ENCODE assay signal across 9 cellular contexts in the genomic region with DNA sequence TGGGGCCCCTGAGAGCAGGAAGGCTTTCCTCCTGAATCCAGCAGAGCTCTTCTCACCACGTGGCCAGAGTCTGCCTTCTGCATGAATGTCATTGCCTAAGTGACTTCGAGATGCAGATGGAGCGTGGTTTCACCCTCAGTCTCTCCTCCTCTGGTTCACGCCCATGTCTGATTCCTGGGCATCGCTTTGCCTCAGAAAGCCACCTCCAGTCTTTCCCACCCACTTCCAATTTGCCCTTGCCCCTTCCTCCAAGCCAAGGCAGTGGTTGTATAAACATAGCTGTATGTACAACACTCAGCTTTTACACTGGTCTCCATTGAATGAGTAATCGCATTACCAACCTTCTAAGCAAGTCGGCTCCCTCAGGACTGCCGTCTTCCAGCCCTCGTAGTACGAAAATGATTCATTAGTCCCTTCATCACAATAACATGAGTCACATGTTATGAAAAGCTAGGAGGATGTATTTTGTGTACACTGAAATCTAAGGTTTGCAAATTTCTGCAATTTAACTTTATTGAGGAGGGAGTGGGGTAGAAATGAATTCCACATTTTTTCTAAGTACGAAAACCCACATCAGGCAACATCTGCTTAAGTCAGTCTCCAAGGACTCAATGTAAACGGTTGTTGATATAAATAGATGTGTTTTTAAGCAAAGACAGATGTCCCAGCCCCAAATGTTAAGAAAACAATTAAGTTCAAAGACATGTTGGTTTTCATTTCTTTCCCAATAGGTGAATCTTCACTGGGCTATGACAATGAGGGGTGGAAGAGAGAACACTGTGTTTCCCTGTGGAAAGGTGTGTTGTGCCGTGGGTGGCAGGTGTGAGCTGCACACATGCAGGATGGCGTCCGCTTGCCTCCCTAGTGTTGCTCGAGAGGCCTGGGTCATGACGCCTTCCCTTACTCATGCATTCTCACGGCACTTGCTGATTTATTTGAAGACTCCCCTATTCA. TPM values are rescaled to one million over a fixed set of nuclear protein-coding genes. Genes with fewer than 3 reads are reported as not detected.
DNase-seq lines count a peak whose midpoint lies in the region; ATAC-seq, FAIRE-seq and TF ChIP-seq lines count a peak whose summit lies in the region.
"Had no signal": no experiment of that assay in that cellular context is flagged by ENCODE, and none has a peak within 500 bp of the region (broad histone marks: within the 10 kb centered on the region; RNA-seq: fewer than 3 reads in every experiment).

No MANE protein-coding gene starts in this region.

- no peak overlapping the region for H4K91ac ChIP-seq in trophoblast cell (ENCODE audit: low read depth, low read length)

- no peak overlapping the region for H3K27ac ChIP-seq in DOHH2 (ENCODE audit: low read depth, low read length)
- H3K27ac ChIP-seq in trophoblast cell (ENCODE audit: low read depth, low read length), result no peak overlapping the region

- ATAC-seq in HG02763 (IDR thresholded peaks at IDR 0.05; ENCODE audit: unreplicated experiment), result no peak
- ATAC-seq in HG02588 (IDR thresholded peaks at IDR 0.05; ENCODE audit: unreplicated experiment), result no peak
- ATAC-seq in GM18858 (IDR thresholded peaks at IDR 0.05; ENCODE audit: unreplicated experiment), result no peak

- H3K36me3 ChIP-seq in DOHH2 (ENCODE audit: control insufficient read depth, low read length) (no peaks in the 10 kb centered on the region), trophoblast cell (ENCODE audit: control insufficient read depth in 1 of 2, insufficient read depth in 2 of 2, low read length in 2 of 2) (no peaks in the 10 kb centered on the region)

- no peak overlapping the region for H3K23ac ChIP-seq in trophoblast cell (ENCODE audit: low read length)

- H3K4me1 ChIP-seq in DOHH2 (ENCODE audit: control insufficient read depth, low read length) (peaks cover 47% of the 10 kb centered on the region), trophoblast cell (ENCODE audit: control insufficient read depth in 1 of 2, insufficient read depth in 2 of 2, low read length in 2 of 2) (no peaks in the 10 kb centered on the region)

- DNase-seq in HTR-8/SVneo (ENCODE audit: insufficient read length, low spot score) (peak; percentile 71), dermis blood vessel endothelial cell (peak; percentile 84), trophoblast cell (peak; percentile 58 to 87), KG1 (lab: John Stamatoyannopoulos, UW) (no peak)
- DNase-seq: naive B cell had no signal

- H3K4me3 ChIP-seq in DOHH2 (ENCODE audit: low read length) (no peak overlapping the region), trophoblast cell (ENCODE audit: low read depth, low read length) (no peak overlapping the region)

- H3K9me3 ChIP-seq in DOHH2 (ENCODE audit: control insufficient read depth, insufficient read depth, low read length) (peaks cover 3% of the 10 kb centered on the region), trophoblast cell (ENCODE audit: insufficient read depth, low read depth, low read length) (no peaks in the 10 kb centered on the region)

- H3K14ac ChIP-seq in trophoblast cell (ENCODE audit: low read length), result no peak overlapping the region

- H4K12ac ChIP-seq in trophoblast cell (ENCODE audit: low read depth, low read length), result no peak overlapping the region

- no peak overlapping the region for H3K4ac ChIP-seq in trophoblast cell (ENCODE audit: low read depth, low read length)

- H2BK12ac ChIP-seq in trophoblast cell (ENCODE audit: low read length), result no peak overlapping the region

- H2AFZ ChIP-seq in trophoblast cell (ENCODE audit: insufficient read depth, low read length, poor library complexity), result no peak overlapping the region

- no peak for FAIRE-seq in HTR-8/SVneo (lab: Jason Lieb, UNC)

- H4K8ac ChIP-seq in trophoblast cell (ENCODE audit: low read depth, low read length), result no peak overlapping the region

- WGBS in trophoblast cell (ENCODE audit: extremely low coverage, insufficient coverage, insufficient read length), result no CpG with 5 or more reads among the region's 18 CpGs

- H3K4me2 ChIP-seq in DOHH2 (ENCODE audit: low read length) (peak overlapping the region; percentile 32), trophoblast cell (ENCODE audit: low read length) (no peak overlapping the region)

- no peaks in the 10 kb centered on the region for H4K20me1 ChIP-seq in DOHH2 (ENCODE audit: control insufficient read depth, insufficient read depth, low read depth, low read length)

- H3F3A ChIP-seq in DOHH2 (ENCODE audit: control insufficient read depth, insufficient read depth), result peaks cover 5% of the 10 kb centered on the region

- TF ChIP-seq CTCF in DOHH2 (IDR thresholded peaks at IDR 0.05; ENCODE audit: low read depth, low read length, poor library complexity, severe bottlenecking), result no peak

- no peak overlapping the region for H2AK5ac ChIP-seq in trophoblast cell (ENCODE audit: low read length)

- no peaks in the 10 kb centered on the region for H3K9me2 ChIP-seq in DOHH2 (replicated peaks; ENCODE audit: control insufficient read depth, low read length)

- no peak overlapping the region for H3K18ac ChIP-seq in trophoblast cell (ENCODE audit: low read length)

- no peaks in the 10 kb centered on the region for H3K79me2 ChIP-seq in DOHH2 (ENCODE audit: control insufficient read depth, low read length)
- H3K79me2 ChIP-seq in trophoblast cell (ENCODE audit: control insufficient read depth, insufficient read depth, low read length, poor library complexity), result no peaks in the 10 kb centered on the region

- H3K9ac ChIP-seq in trophoblast cell (ENCODE audit: low read length), result no peak overlapping the region

- H3K27me3 ChIP-seq in DOHH2 (ENCODE audit: control insufficient read depth, low read length) (no peaks in the 10 kb centered on the region), trophoblast cell (ENCODE audit: insufficient read depth, low read length) (no peaks in the 10 kb centered on the region)

- H2BK120ac ChIP-seq in trophoblast cell (ENCODE audit: insufficient read depth, low read length, poor library complexity), result no peak overlapping the region

- no peak overlapping the region for H2BK5ac ChIP-seq in trophoblast cell (ENCODE audit: low read depth, low read length, poor library complexity)

- peaks cover 2% of the 10 kb centered on the region for H3K79me1 ChIP-seq in trophoblast cell (ENCODE audit: low read length)

RNA-seq across cellular contexts. Expression of gene ETS2, which starts 32.3 kb away (rescaled TPM):
- total RNA-seq in dermis blood vessel endothelial cell, result 26.2 and 30.1 TPM in 2 replicates
- 17.3 and 18.1 TPM in 2 replicates for polyA plus RNA-seq in trophoblast cell (2013)
